24 cellular contexts compared by ENCODE assay signal in genomic region chr4:24949970-24950369, GRCh38. TPM values are rescaled to one million over a fixed set of nuclear protein-coding genes. Genes with fewer than 3 reads are reported as not detected.
"Had no signal": no experiment of that assay in that cellular context is flagged by ENCODE, and none has a peak within 500 bp of the region (broad histone marks: within the 10 kb centered on the region; RNA-seq: fewer than 3 reads in every experiment).

No MANE protein-coding gene starts in this region.

- DNase-seq: activated CD4-positive, alpha-beta memory T cell treated with anti-CD3 and anti-CD28 coated beads for 36 hours; activated CD4-positive, alpha-beta T cell treated with anti-CD3 and anti-CD28 coated beads, Interleukin-2, amount 10 ng/mL, durations not matched to agents 7 days and 5 days; activated CD4-positive, CD25-positive, alpha-beta regulatory T cell; activated CD8-positive, alpha-beta memory T cell treated with anti-CD3 and anti-CD28 coated beads for 24 hours; activated gamma-delta T cell; activated naive CD4-positive, alpha-beta T cell treated with anti-CD3 and anti-CD28 coated beads for 36 hours; activated T-cell treated with anti-CD3 and anti-CD28 coated beads for 4 hours; activated T-cell treated with anti-CD3 and anti-CD28 coated beads, Interleukin-2, amount 50 U/mL, for 48 hours; amygdala; brain microvascular endothelial cell; Kasumi-1; NCI-H146; NCI-H187 treated with DMSO at 0.1 percent for 48 hours; NCI-H2081 treated with DMSO at 0.1 percent for 48 hours; NCI-H446; NCI-H524; PC-9; T-cell had no signal

- H3K27me3 ChIP-seq: brain microvascular endothelial cell, cardiac muscle cell had no signal

- ATAC-seq: activated T-helper 17 cell treated with anti-CD3 and anti-CD28 coated beads, Interleukin-2, amount 50 U/mL, for 72 hours; K562; T-cell had no signal

- H3K4me3 ChIP-seq: cardiac muscle cell, K562, PC-9, SK-N-MC had no signal

- FAIRE-seq: astrocyte, K562 had no signal

- H3K27ac ChIP-seq: brain microvascular endothelial cell, cardiac muscle cell, PC-9, SK-N-MC, VCaP had no signal

- H3K36me3 ChIP-seq: brain microvascular endothelial cell, cardiac muscle cell had no signal

RNA-seq across cellular contexts. Expression of gene CCDC149, which starts 37.1 kb away (rescaled TPM):
- total RNA-seq: activated CD4-positive, alpha-beta memory T cell treated with anti-CD3 and anti-CD28 coated beads for 36 hours; activated CD4-positive, alpha-beta T cell treated with anti-CD3 and anti-CD28 coated beads, Interleukin-2, amount 10 ng/mL, durations not matched to agents 7 days and 5 days; activated naive CD4-positive, alpha-beta T cell treated with anti-CD3 and anti-CD28 coated beads for 36 hours; activated T-helper 17 cell treated with anti-CD3 and anti-CD28 coated beads, Interleukin-2, amount 50 U/mL, for 72 hours had no signal
